In the genomic region with DNA sequence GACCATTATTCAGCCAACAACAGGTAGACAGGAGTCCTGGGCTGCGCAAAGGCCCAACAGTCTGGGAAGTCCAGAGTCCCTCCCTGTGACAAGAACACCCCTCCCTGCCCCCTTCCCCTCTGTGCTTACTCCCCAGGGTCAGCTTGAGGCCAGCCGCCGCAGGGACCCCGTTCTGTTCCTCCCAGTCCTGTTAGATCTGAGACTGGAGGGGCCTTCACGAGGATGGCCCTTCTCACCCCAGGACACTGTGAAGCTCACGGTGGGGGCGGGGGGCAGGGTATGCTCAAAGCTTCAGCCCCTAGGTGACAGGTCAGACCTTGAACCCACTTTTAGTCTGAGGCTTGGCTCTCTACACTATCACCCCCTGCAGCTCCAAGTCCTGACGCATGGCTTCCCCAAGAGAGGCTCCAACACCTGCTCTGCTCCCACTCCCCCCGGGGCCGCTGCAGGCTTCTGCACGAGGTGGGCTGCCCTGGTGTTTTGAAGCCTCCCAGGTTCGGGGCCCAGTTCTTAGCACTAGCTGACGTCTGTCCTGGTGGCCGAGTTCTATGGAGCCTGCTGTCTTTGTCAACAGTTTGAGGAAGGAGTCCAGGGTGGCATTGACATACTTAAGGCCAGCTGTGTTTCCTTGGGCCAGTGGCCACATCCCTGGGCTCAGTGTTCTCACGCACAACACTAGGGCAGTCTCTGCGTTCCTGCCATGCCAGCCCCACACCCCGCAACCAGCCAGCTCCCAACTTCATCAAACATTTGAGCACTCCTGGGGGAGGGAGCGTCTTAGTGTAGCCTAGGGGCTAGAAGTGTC, we compare ENCODE assay signal across 19 cellular contexts. TPM values are rescaled to one million over a fixed set of nuclear protein-coding genes. Genes with fewer than 3 reads are reported as not detected.
DNase-seq lines count a peak whose midpoint lies in the region; ATAC-seq and TF ChIP-seq lines count a peak whose summit lies in the region.
"Had no signal": no experiment of that assay in that cellular context is flagged by ENCODE, and none has a peak within 500 bp of the region (broad histone marks: within the 10 kb centered on the region; RNA-seq: fewer than 3 reads in every experiment).

No MANE protein-coding gene starts in this region.

- peaks cover 19% of the 10 kb centered on the region for H3K27me3 Mint-ChIP-seq in T-helper 17 cell
- H3K27me3 Mint-ChIP-seq: activated CD4-positive, alpha-beta T cell treated with anti-CD3 and anti-CD28 coated beads, Interleukin-2, amount 10 ng/mL, durations not matched to agents 7 days and 5 days had no signal

- ATAC-seq in T-helper 17 cell = no peak
- ATAC-seq in sciatic nerve = no peak
- ATAC-seq: T-cell had no signal

- in situ Hi-C loops in GM23248 (cut with MboI) (no loop called here), mammary epithelial cell (cut with MboI; ENCODE audit: low sequenced_read_pairs in 2 of 2) (no loop called here)

- H3K9ac ChIP-seq in GM23248 = no peak overlapping the region
- H3K9ac ChIP-seq in mammary epithelial cell (ENCODE audit: insufficient read depth, low read length) = no peak overlapping the region
- H3K9ac ChIP-seq: neural progenitor cell had no signal

- CTCF ChIA-PET in mammary epithelial cell (lab: Charles Lee; ENCODE audit: low non-redundant PET) = interaction anchor here (0.6 kb wide), 1 partner anchor 9 kb away, joined by 3 read pairs; no protein-coding TSS in a partner anchor

- H4K20me1 ChIP-seq in GM23248 (ENCODE audit: insufficient read depth) = no peaks in the 10 kb centered on the region
- H4K20me1 ChIP-seq in mammary epithelial cell (ENCODE audit: insufficient read depth, low read length) = no peaks in the 10 kb centered on the region

- H3K79me2 ChIP-seq in GM23248 (ENCODE audit: insufficient read depth) = no peaks in the 10 kb centered on the region
- no peaks in the 10 kb centered on the region for H3K79me2 ChIP-seq in mammary epithelial cell (ENCODE audit: insufficient read depth, low read length)

- H3K4me1 ChIP-seq in GM23248 (ENCODE audit: insufficient read depth) (0 out of 2 replicates have a peak, but pooled peaks cover 7% of the 10 kb centered on the region), mammary epithelial cell (ENCODE audit: insufficient read depth, low read length) (peaks cover 4% of the 10 kb centered on the region)
- H3K4me1 ChIP-seq: neural progenitor cell had no signal

- H3K27ac ChIP-seq in GM23248 (no peak overlapping the region), mammary epithelial cell (ENCODE audit: insufficient read depth, low read depth, low read length) (no peak overlapping the region)
- H3K27ac ChIP-seq: ascending aorta, neural progenitor cell had no signal

- H3K27me3 ChIP-seq in GM23248 (replicated peaks; ENCODE audit: insufficient read depth) (no peaks in the 10 kb centered on the region), mammary epithelial cell (ENCODE audit: insufficient read depth, low read length) (no peaks in the 10 kb centered on the region)
- H3K27me3 ChIP-seq: ascending aorta, neural progenitor cell had no signal

- 75 to 82% methylated on average over 18 of the region's 18 CpGs for WGBS in GM23248 (ENCODE audit: low coverage in 1 of 2, low lambda C conversion rate in 2 of 2, missing lambda C conversion rate in 2 of 2), 2 experiments
- 94% methylated on average over 15 of the region's 18 CpGs for whole genome bisulfite sequencing in mammary epithelial cell (ENCODE audit: low coverage, missing lambda C conversion rate)

- peak; percentile 39 for DNase-seq in GM23248
- no peak for DNase-seq in T-helper 17 cell
- DNase-seq in hepatic stellate cell (ENCODE audit: low spot score) = peak; percentile 46
- DNase-seq in sciatic nerve (ENCODE audit: low spot score) = peak; percentile 48
- DNase-seq in NOMO-1 (lab: John Stamatoyannopoulos, UW; ENCODE audit: unreplicated experiment in 2 of 2) = no peak
- DNase-seq in mammary epithelial cell = no peak
- no peak for DNase-seq in KG1 (lab: John Stamatoyannopoulos, UW)
- DNase-seq: activated CD4-positive, alpha-beta T cell treated with anti-CD3 and anti-CD28 coated beads, Interleukin-2, amount 10 ng/mL, durations not matched to agents 7 days and 5 days; DMS79 treated with DMSO at 0.1 percent for 48 hours; midbrain; NCI-H1105; NCI-H2107; NCI-H510A treated with DMSO at 0.1 percent for 48 hours; SHP77; stimulated activated CD4-positive, alpha-beta T cell treated with anti-CD3 and anti-CD28 coated beads, Interleukin-15, amount 100 ng/mL, for 24 hours; T-cell had no signal

- dilution Hi-C loops in mammary epithelial cell (cut with HindIII; ENCODE audit: low sequenced_read_pairs) = no loop called here

- H3K27ac Mint-ChIP-seq in T-helper 17 cell = peak overlapping the region; percentile 39
- H3K27ac Mint-ChIP-seq: activated CD4-positive, alpha-beta T cell treated with anti-CD3 and anti-CD28 coated beads, Interleukin-2, amount 10 ng/mL, durations not matched to agents 7 days and 5 days; HFFc6; T-cell had no signal

- peaks cover 3% of the 10 kb centered on the region for H3K36me3 Mint-ChIP-seq in T-helper 17 cell (ENCODE audit: low read depth)
- H3K36me3 Mint-ChIP-seq: neural progenitor cell, T-cell had no signal

- H3K4me3 ChIP-seq in GM23248 (no peak overlapping the region), mammary epithelial cell (replicated peaks in 1 of 3; ENCODE audit: insufficient read depth in 1 of 3, low read depth in 2 of 3, low read length in 3 of 3) (no peak overlapping the region)
- H3K4me3 ChIP-seq: ascending aorta, neural progenitor cell had no signal

- H3K4me1 Mint-ChIP-seq in T-helper 17 cell = peaks cover under 1% of the 10 kb centered on the region
- H3K4me1 Mint-ChIP-seq: activated CD4-positive, alpha-beta T cell treated with anti-CD3 and anti-CD28 coated beads, Interleukin-2, amount 10 ng/mL, durations not matched to agents 7 days and 5 days had no signal

- no peaks in the 10 kb centered on the region for H3K36me3 ChIP-seq in GM23248 (ENCODE audit: low read depth)
- no peaks in the 10 kb centered on the region for H3K36me3 ChIP-seq in mammary epithelial cell (ENCODE audit: insufficient read depth, low read length)
- H3K36me3 ChIP-seq: ascending aorta, neural progenitor cell had no signal

- H3K9me3 ChIP-seq in GM23248 (ENCODE audit: low read depth) = no peaks in the 10 kb centered on the region
- no peaks in the 10 kb centered on the region for H3K9me3 ChIP-seq in T-helper 17 cell (ENCODE audit: control insufficient read depth, low read length, poor library complexity, severe bottlenecking)
- no peaks in the 10 kb centered on the region for H3K9me3 ChIP-seq in mammary epithelial cell (replicated peaks; ENCODE audit: insufficient read depth, low read length)
- H3K9me3 ChIP-seq: ascending aorta had no signal

- H3K9me2 ChIP-seq in GM23248 (ENCODE audit: insufficient read depth) = no peaks in the 10 kb centered on the region

- intact Hi-C loops in sciatic nerve (cut with DNase I) = loop anchor here (2.0 kb wide), 1 partner anchor 33 kb away; no protein-coding TSS in a partner anchor
- intact Hi-C loops in mammary epithelial cell (cut with micrococcal nuclease) = no loop called here

- no TSS peak for BruUV-seq in mammary epithelial cell (replicated peaks; lab: Mats Ljungman, UMichigan)

- no peak for TF ChIP-seq CTCF in mammary epithelial cell (conservative IDR thresholded peaks at IDR 0.05 in 1 of 2, IDR thresholded peaks at IDR 0.05 in 1 of 2; ENCODE audit: extremely low read depth in 1 of 2, insufficient read depth in 1 of 2, low read depth in 1 of 2, low read length in 2 of 2)

- H2AFZ ChIP-seq in GM23248 (no peak overlapping the region), mammary epithelial cell (ENCODE audit: low read depth, low read length) (no peak overlapping the region)
- H2AFZ ChIP-seq: neural progenitor cell had no signal

- H3K4me2 ChIP-seq in GM23248 (ENCODE audit: unreplicated experiment) (no peak overlapping the region), mammary epithelial cell (ENCODE audit: insufficient read depth, low read depth, low read length) (no peak overlapping the region)
- H3K4me2 ChIP-seq: neural progenitor cell had no signal

- H3F3A ChIP-seq in GM23248 (ENCODE audit: insufficient read depth) = no peaks in the 10 kb centered on the region

- H3K4me3 Mint-ChIP-seq in T-helper 17 cell = no peak overlapping the region
- H3K4me3 Mint-ChIP-seq: activated CD4-positive, alpha-beta T cell treated with anti-CD3 and anti-CD28 coated beads, Interleukin-2, amount 10 ng/mL, durations not matched to agents 7 days and 5 days; HFFc6; T-cell had no signal

RNA-seq across cellular contexts. Expression of gene HPCAL1, which starts 37.2 kb away (rescaled TPM):
- 36.5 and 65.4 TPM in 2 replicates for total RNA-seq in GM23248 (2014; rRNA removed; shearing (Covaris generic))
- polyA plus RNA-seq in GM23248 (2016; fragmentation: Nextera tagmentation; extraction: Ambion mirVana) = 58.9 and 59.6 TPM in 2 replicates
- total RNA-seq in T-helper 17 cell = 10 to 100 TPM; 44.2 TPM
- 31.7 TPM for total RNA-seq in sciatic nerve
- 10 to 100 TPM; 26.3 to 82.8 TPM for total RNA-seq in mammary epithelial cell
- polyA plus RNA-seq in mammary epithelial cell = 75.1 TPM
- polyA minus RNA-seq in mammary epithelial cell = 56.5 TPM

Comparison
In these comparisons a context has a peak if more than half of its experiments do, and no peak if none do; other contexts are left out.
1. DNase-seq: peak in GM23248 (single experiment), hepatic stellate cell (single experiment) and sciatic nerve (single experiment); none in T-helper 17 cell (0 of 3), NOMO-1 (0 of 2), mammary epithelial cell (single experiment) and KG1 (single experiment).